34 cellular contexts compared by ENCODE assay signal in the genomic region with DNA sequence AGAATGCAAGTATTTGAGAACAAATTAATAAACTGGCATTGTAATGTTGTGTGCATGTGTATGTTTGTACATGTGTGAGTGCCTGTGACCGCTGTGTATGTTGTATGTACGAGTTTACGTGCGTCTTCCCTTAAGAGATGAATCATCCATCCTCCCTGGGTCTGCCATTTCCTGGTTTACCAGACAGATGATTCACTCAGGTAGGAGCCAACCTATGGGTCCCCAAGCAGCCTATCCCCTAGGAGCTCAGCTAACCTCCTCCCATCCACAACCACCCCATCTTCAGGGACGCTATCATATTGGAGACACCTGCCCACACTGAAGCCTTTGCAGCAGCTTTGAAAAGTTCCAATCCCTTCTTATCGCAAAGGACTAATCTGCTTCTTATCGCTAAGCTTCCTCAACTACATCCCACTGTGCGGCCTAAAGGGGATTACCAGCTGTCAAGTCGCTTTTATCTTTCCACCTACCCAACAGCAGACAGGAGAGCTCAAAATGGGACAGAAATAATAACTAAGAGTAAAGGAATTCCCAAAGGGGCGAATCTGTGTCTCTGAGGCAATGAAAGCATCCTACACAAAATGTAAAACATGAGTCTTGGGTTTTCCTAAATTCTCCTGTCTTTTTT.
DNase-seq lines count a peak whose midpoint lies in the region; ATAC-seq, FAIRE-seq and TF ChIP-seq lines count a peak whose summit lies in the region.
"Had no signal": no experiment of that assay in that cellular context is flagged by ENCODE, and none has a peak within 500 bp of the region (broad histone marks: within the 10 kb centered on the region; RNA-seq: fewer than 3 reads in every experiment).

No MANE protein-coding gene starts in this region.

- BruUV-seq in MCF 10A (replicated peaks; lab: Mats Ljungman, UMichigan) (no TSS peak), mammary epithelial cell (replicated peaks; lab: Mats Ljungman, UMichigan) (no TSS peak)

- no peak overlapping the region for H3K27ac Mint-ChIP-seq in MCF 10A (ENCODE audit: low read depth, unreplicated experiment)
- no peak overlapping the region for H3K27ac Mint-ChIP-seq in glutamatergic neuron (ENCODE audit: unreplicated experiment)
- H3K27ac Mint-ChIP-seq in progenitor cell of endocrine pancreas = peak overlapping the region; percentile 29
- H3K27ac Mint-ChIP-seq: activated CD4-positive, alpha-beta memory T cell treated with anti-CD3 and anti-CD28 coated beads, Interleukin-2, amount 10 ng/mL, durations not matched to agents 7 days and 5 days; activated T-helper 1 cell treated with anti-CD3 and anti-CD28 coated beads, Interleukin-12 subunit alpha, Interleukin-12 subunit beta, Interleukin-2, Interleukin-4 antibody, amounts not matched to agents 30 ng/mL and 10 ng/mL and 1 ng/mL, durations not matched to agents 14 hours and 24 hours and 36 hours had no signal

- ATAC-seq in gastroesophageal sphincter (no peak), sciatic nerve (no peak), GM21515 (IDR thresholded peaks at IDR 0.05; ENCODE audit: unreplicated experiment) (no peak)
- ATAC-seq: left colon had no signal

- H3K4me3 Mint-ChIP-seq in MCF 10A (ENCODE audit: unreplicated experiment) = no peak overlapping the region
- peak overlapping the region; percentile 12 for H3K4me3 Mint-ChIP-seq in glutamatergic neuron (ENCODE audit: unreplicated experiment)
- no peak overlapping the region for H3K4me3 Mint-ChIP-seq in progenitor cell of endocrine pancreas (ENCODE audit: low read depth)
- H3K4me3 Mint-ChIP-seq: activated CD4-positive, alpha-beta memory T cell treated with anti-CD3 and anti-CD28 coated beads, Interleukin-2, amount 10 ng/mL, durations not matched to agents 7 days and 5 days; activated T-helper 1 cell treated with anti-CD3 and anti-CD28 coated beads, Interleukin-12 subunit alpha, Interleukin-12 subunit beta, Interleukin-2, Interleukin-4 antibody, amounts not matched to agents 30 ng/mL and 10 ng/mL and 1 ng/mL, durations not matched to agents 14 hours and 24 hours and 36 hours had no signal

- H3K27me3 Mint-ChIP-seq in MCF 10A (ENCODE audit: insufficient read depth, unreplicated experiment) (peaks cover 10% of the 10 kb centered on the region), glutamatergic neuron (ENCODE audit: unreplicated experiment) (peaks cover 4% of the 10 kb centered on the region), progenitor cell of endocrine pancreas (peaks cover 18% of the 10 kb centered on the region)

- H3K79me2 ChIP-seq in mammary epithelial cell (ENCODE audit: insufficient read depth, low read length) = no peaks in the 10 kb centered on the region

- POLR2A ChIA-PET in MCF 10A (lab: Yijun Ruan, JAX) = no interaction called here

- H3K4me1 Mint-ChIP-seq in MCF 10A (ENCODE audit: insufficient read depth, unreplicated experiment) (no peaks in the 10 kb centered on the region), glutamatergic neuron (ENCODE audit: low read depth, unreplicated experiment) (peaks cover 19% of the 10 kb centered on the region), progenitor cell of endocrine pancreas (ENCODE audit: low read depth) (peaks cover 4% of the 10 kb centered on the region)

- no peak overlapping the region for H2AFZ ChIP-seq in mammary epithelial cell (ENCODE audit: low read depth, low read length)

- no peaks in the 10 kb centered on the region for H3K9me3 ChIP-seq in mammary epithelial cell (replicated peaks; ENCODE audit: insufficient read depth, low read length)
- H3K9me3 ChIP-seq in gastroesophageal sphincter = no peaks in the 10 kb centered on the region
- H3K9me3 ChIP-seq: esophagus muscularis mucosa, HAP-1, neutrophil, prostate gland, right lobe of liver, stomach, vagina had no signal

- 76% methylated on average over 10 of the region's 10 CpGs for WGBS in mammary epithelial cell (ENCODE audit: low coverage, missing lambda C conversion rate)
- 84 to 94% methylated on average over 7 to 8 of the region's 10 CpGs for WGBS in gastroesophageal sphincter (ENCODE audit: low coverage in 1 of 2), 2 donors

- dilution Hi-C loops in mammary epithelial cell (cut with HindIII; ENCODE audit: low sequenced_read_pairs) = loop anchor here (5.0 kb wide), 1 partner anchor 55 kb away; no protein-coding TSS in a partner anchor

- H3K36me3 ChIP-seq in mammary epithelial cell (ENCODE audit: insufficient read depth, low read length) (no peaks in the 10 kb centered on the region), bronchial epithelial cell (ENCODE audit: control insufficient read depth, insufficient read depth, low read length) (no peaks in the 10 kb centered on the region), gastroesophageal sphincter (no peaks in the 10 kb centered on the region)
- H3K36me3 ChIP-seq: esophagus muscularis mucosa, HAP-1, neutrophil, prostate gland, right lobe of liver, stomach, vagina had no signal

- no peak overlapping the region for H3K4me2 ChIP-seq in mammary epithelial cell (ENCODE audit: insufficient read depth, low read depth, low read length)
- H3K4me2 ChIP-seq: KMS-11 had no signal

- in situ Hi-C loops in mammary epithelial cell (cut with MboI; ENCODE audit: low sequenced_read_pairs in 2 of 2) = no loop called here

- no peak for TF ChIP-seq EP300 in gastroesophageal sphincter (IDR thresholded peaks at IDR 0.05)

- H3K9me3 Mint-ChIP-seq in MCF 10A (ENCODE audit: unreplicated experiment) (peaks cover 7% of the 10 kb centered on the region), glutamatergic neuron (ENCODE audit: unreplicated experiment) (peaks cover 10% of the 10 kb centered on the region), progenitor cell of endocrine pancreas (ENCODE audit: low read depth) (peaks cover 12% of the 10 kb centered on the region)
- H3K9me3 Mint-ChIP-seq: activated CD4-positive, alpha-beta memory T cell treated with anti-CD3 and anti-CD28 coated beads, Interleukin-2, amount 10 ng/mL, durations not matched to agents 7 days and 5 days; activated T-helper 1 cell treated with anti-CD3 and anti-CD28 coated beads, Interleukin-12 subunit alpha, Interleukin-12 subunit beta, Interleukin-2, Interleukin-4 antibody, amounts not matched to agents 30 ng/mL and 10 ng/mL and 1 ng/mL, durations not matched to agents 14 hours and 24 hours and 36 hours had no signal

- TF ChIP-seq CTCF in MCF 10A (IDR thresholded peaks at IDR 0.05; ENCODE audit: unreplicated experiment) (no peak), mammary epithelial cell (conservative IDR thresholded peaks at IDR 0.05 in 1 of 2, IDR thresholded peaks at IDR 0.05 in 1 of 2; ENCODE audit: extremely low read depth in 1 of 2, insufficient read depth in 1 of 2, low read depth in 1 of 2, low read length in 2 of 2) (no peak), bronchial epithelial cell (IDR thresholded peaks at IDR 0.05; ENCODE audit: insufficient read depth, low read length, severe bottlenecking) (no peak), glutamatergic neuron (IDR thresholded peaks at IDR 0.05; ENCODE audit: partially characterized antibody, unreplicated experiment) (no peak), progenitor cell of endocrine pancreas (IDR thresholded peaks at IDR 0.05; ENCODE audit: unreplicated experiment) (no peak), gastroesophageal sphincter (IDR thresholded peaks at IDR 0.05) (no peak)

- H3K4me3 ChIP-seq in mammary epithelial cell (replicated peaks in 1 of 3; ENCODE audit: insufficient read depth in 1 of 3, low read depth in 2 of 3, low read length in 3 of 3) = no peak overlapping the region
- no peak overlapping the region for H3K4me3 ChIP-seq in bronchial epithelial cell (ENCODE audit: low read depth, low read length)
- no peak overlapping the region for H3K4me3 ChIP-seq in gastroesophageal sphincter
- H3K4me3 ChIP-seq: esophagus muscularis mucosa, HAP-1, prostate gland, right lobe of liver, stomach, vagina had no signal

- H3K27ac ChIP-seq in mammary epithelial cell (ENCODE audit: insufficient read depth, low read depth, low read length) = no peak overlapping the region
- H3K27ac ChIP-seq in gastroesophageal sphincter = no peak overlapping the region
- H3K27ac ChIP-seq: C4-2B, esophagus muscularis mucosa, HL-60, KMS-11, neutrophil, prostate gland, right lobe of liver, stomach, vagina had no signal

- H3K27me3 ChIP-seq in mammary epithelial cell (ENCODE audit: insufficient read depth, low read length) (peaks cover 3% of the 10 kb centered on the region), bronchial epithelial cell (ENCODE audit: control insufficient read depth, insufficient read depth, low read length) (no peaks in the 10 kb centered on the region), gastroesophageal sphincter (no peaks in the 10 kb centered on the region)
- H3K27me3 ChIP-seq: esophagus muscularis mucosa, right lobe of liver, stomach, vagina had no signal

- no peaks in the 10 kb centered on the region for H4K20me1 ChIP-seq in mammary epithelial cell (ENCODE audit: insufficient read depth, low read length)

- no peak for FAIRE-seq in bronchial epithelial cell (lab: Jason Lieb, UNC)

- no peak overlapping the region for H3K9ac ChIP-seq in mammary epithelial cell (ENCODE audit: insufficient read depth, low read length)
- H3K9ac ChIP-seq: KMS-11 had no signal

- CTCF ChIA-PET in MCF 10A (lab: Yijun Ruan, JAX) (interaction anchor here (0.8 to 1.8 kb wide), 2 partner anchors 182 to 598 kb away, joined by 3 to 8 read pairs; no protein-coding TSS in a partner anchor), mammary epithelial cell (lab: Charles Lee; ENCODE audit: low non-redundant PET) (no interaction called here)

- no peak for TF ChIP-seq POLR2A in gastroesophageal sphincter (IDR thresholded peaks at IDR 0.05)

- intact Hi-C loops in MCF 10A (cut with micrococcal nuclease) (no loop called here), mammary epithelial cell (cut with micrococcal nuclease) (no loop called here), sciatic nerve (cut with DNase I) (no loop called here)

- H3K4me1 ChIP-seq in mammary epithelial cell (ENCODE audit: insufficient read depth, low read length) (no peaks in the 10 kb centered on the region), gastroesophageal sphincter (no peaks in the 10 kb centered on the region)
- H3K4me1 ChIP-seq: prostate gland, right lobe of liver, stomach, vagina had no signal

- H3K36me3 Mint-ChIP-seq in MCF 10A (ENCODE audit: insufficient read depth, unreplicated experiment) (no peaks in the 10 kb centered on the region), glutamatergic neuron (ENCODE audit: unreplicated experiment) (peaks cover 9% of the 10 kb centered on the region), progenitor cell of endocrine pancreas (ENCODE audit: insufficient read depth) (peaks cover 1% of the 10 kb centered on the region)

- DNase-seq in MCF 10A (ENCODE audit: unreplicated experiment) (peak; percentile 37), mammary epithelial cell (no peak), bronchial epithelial cell (ENCODE audit: low read depth) (peak; percentile 91), glutamatergic neuron (no peak), progenitor cell of endocrine pancreas (ENCODE audit: low spot score, unreplicated experiment) (no peak), sciatic nerve (ENCODE audit: low spot score) (no peak)
- DNase-seq: activated CD4-positive, alpha-beta memory T cell treated with anti-CD3 and anti-CD28 coated beads, Interleukin-2, amount 10 ng/mL, durations not matched to agents 7 days and 5 days; activated CD4-positive, CD25-positive, alpha-beta regulatory T cell treated with anti-CD3 and anti-CD28 coated beads, Interleukin-2, amount 50 U/mL, for 72 hours; activated CD8-positive, alpha-beta memory T cell treated with anti-CD3 and anti-CD28 coated beads, Interleukin-2, amount 50 U/mL, for 4 hours; activated naive CD4-positive, alpha-beta T cell treated with anti-CD3 and anti-CD28 coated beads, Interleukin-2, amount 50 U/mL, for 16 hours; amniotic stem cell; effector CD8-positive, alpha-beta T cell; foreskin fibroblast; left colon; MM.1S; NCI-H1105 treated with DMSO at 0.1 percent for 48 hours; NCI-H2029; NCI-H526; right lobe of liver; SHP77 treated with DMSO at 0.1 percent for 48 hours; stimulated activated CD8-positive, alpha-beta memory T cell treated with anti-CD3 and anti-CD28 coated beads, Interleukin-4, amount 100 ng/mL, for 48 hours; stomach; T-helper 2 cell had no signal

Comparison
In these comparisons a context has a peak if more than half of its experiments do, and no peak if none do; other contexts are left out.
1. DNase-seq: peak in MCF 10A (single experiment) and bronchial epithelial cell (single experiment); none in mammary epithelial cell (single experiment), glutamatergic neuron (single experiment), progenitor cell of endocrine pancreas (single experiment) and sciatic nerve (single experiment).